8 cellular contexts compared by ENCODE assay signal in the genomic region with DNA sequence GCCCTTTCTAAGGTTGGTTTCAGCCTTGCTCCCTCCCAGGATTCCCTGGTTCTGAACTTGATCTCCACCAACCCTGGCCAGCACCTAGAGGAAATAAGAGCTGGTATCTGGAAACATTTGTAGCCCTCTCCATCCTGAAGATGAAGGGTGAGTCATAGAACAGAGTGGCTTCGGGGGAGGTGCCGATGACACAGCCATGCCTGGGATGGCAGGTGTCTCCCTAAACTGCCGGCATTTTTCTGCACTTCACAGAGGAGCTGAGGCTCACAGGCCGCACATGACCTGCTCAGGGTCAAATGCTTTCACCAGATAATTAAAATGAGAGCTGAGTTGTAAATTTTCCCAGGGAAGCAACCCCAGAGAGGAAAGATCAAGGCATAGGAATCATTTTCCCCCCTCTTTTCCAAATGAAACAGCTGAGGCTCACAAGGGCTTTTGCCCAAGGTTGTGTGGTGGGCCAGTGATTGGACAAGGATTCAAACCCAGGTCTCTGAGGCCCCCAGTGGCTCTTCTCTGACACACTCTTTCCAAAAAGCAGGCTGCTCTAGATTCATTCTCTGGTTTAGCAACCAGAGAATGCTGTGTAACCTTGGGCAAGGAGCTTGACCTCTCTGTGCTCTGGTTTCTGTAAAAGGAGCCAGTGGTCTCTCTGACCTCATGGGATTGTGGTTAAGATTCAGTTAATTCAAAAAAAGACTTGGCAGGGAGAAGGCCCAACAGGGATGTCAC. TPM values are rescaled to one million over a fixed set of nuclear protein-coding genes. Genes with fewer than 3 reads are reported as not detected.
A peak's percentile ranks its signal among the peaks of the same experiment; 100 is the strongest.
DNase-seq lines count a peak whose midpoint lies in the region; ATAC-seq and TF ChIP-seq lines count a peak whose summit lies in the region.

No MANE protein-coding gene starts in this region.

- no peaks in the 10 kb centered on the region for H3K27me3 ChIP-seq in right atrium auricular region

- H3K9me3 Mint-ChIP-seq in activated CD4-positive, alpha-beta T cell treated with anti-CD3 and anti-CD28 coated beads, Interleukin-2, amount 10 ng/mL, durations not matched to agents 7 days and 5 days = no peaks in the 10 kb centered on the region

- no peaks in the 10 kb centered on the region for H3K27me3 Mint-ChIP-seq in activated CD4-positive, alpha-beta T cell treated with anti-CD3 and anti-CD28 coated beads, Interleukin-2, amount 10 ng/mL, durations not matched to agents 7 days and 5 days

- CTCF ChIA-PET in activated CD4-positive, alpha-beta T cell treated with anti-CD3 and anti-CD28 coated beads, Interleukin-2, amount 10 ng/mL, durations not matched to agents 7 days and 5 days (lab: Charles Lee) = interaction anchor here (0.6 kb wide), 1 partner anchor 86 kb away, joined by 3 read pairs; no protein-coding TSS in a partner anchor

- TF ChIP-seq CTCF in AG09309 (IDR thresholded peaks at IDR 0.05; ENCODE audit: control insufficient read depth, insufficient read depth, low read depth, low read length, missing control alignments) = no peak
- TF ChIP-seq CTCF in right atrium auricular region (IDR thresholded peaks at IDR 0.05) = no peak

- no peak for ATAC-seq in HG03342 (IDR thresholded peaks at IDR 0.05; ENCODE audit: unreplicated experiment)

- H3K27ac Mint-ChIP-seq in activated CD4-positive, alpha-beta T cell treated with anti-CD3 and anti-CD28 coated beads, Interleukin-2, amount 10 ng/mL, durations not matched to agents 7 days and 5 days = peak overlapping the region; percentile 91

- POLR2A ChIA-PET in activated CD4-positive, alpha-beta T cell treated with anti-CD3 and anti-CD28 coated beads, Interleukin-2, amount 10 ng/mL, durations not matched to agents 7 days and 5 days (lab: Charles Lee) = no interaction called here

- DNase-seq in AG09309 (ENCODE audit: low read depth) = no peak
- peak in 43 of 76 experiments; percentile 11 to 66 (median 43) for DNase-seq in HUDEP-2 (lab: John Stamatoyannopoulos, UW; ENCODE audit: unreplicated experiment in 76 of 76)
- DNase-seq in activated CD4-positive, alpha-beta T cell treated with anti-CD3 and anti-CD28 coated beads, Interleukin-2, amount 10 ng/mL, durations not matched to agents 7 days and 5 days = no peak
- no peak for DNase-seq in right atrium auricular region (ENCODE audit: low spot score)
- DNase-seq in skeletal muscle cell (ENCODE audit: low read depth) = no peak
- DNase-seq in SKM-1 (lab: John Stamatoyannopoulos, UW; ENCODE audit: unreplicated experiment) = no peak
- DNase-seq in retina = no peak

- H3K27ac ChIP-seq in right atrium auricular region = peak overlapping the region; percentile 78 to 87

- H3K4me3 ChIP-seq in AG09309 (ENCODE audit: control insufficient read depth, low read depth, low read length) = peak overlapping the region; percentile 48; the same call in 1 of the 2 replicates
- peak overlapping the region; percentile 28 to 94 for H3K4me3 ChIP-seq in right atrium auricular region
- H3K4me3 ChIP-seq in skeletal muscle cell (ENCODE audit: low read depth, low read length) = peak overlapping the region; percentile 78

- peak overlapping the region; percentile 87 for H3K4me3 Mint-ChIP-seq in activated CD4-positive, alpha-beta T cell treated with anti-CD3 and anti-CD28 coated beads, Interleukin-2, amount 10 ng/mL, durations not matched to agents 7 days and 5 days

- H3K9me3 ChIP-seq in right atrium auricular region = no peaks in the 10 kb centered on the region

- H3K36me3 ChIP-seq in right atrium auricular region = peaks cover 4% of the 10 kb centered on the region

- H3K4me1 Mint-ChIP-seq in activated CD4-positive, alpha-beta T cell treated with anti-CD3 and anti-CD28 coated beads, Interleukin-2, amount 10 ng/mL, durations not matched to agents 7 days and 5 days = peaks cover 36% of the 10 kb centered on the region

- no peaks in the 10 kb centered on the region for H3K36me3 Mint-ChIP-seq in activated CD4-positive, alpha-beta T cell treated with anti-CD3 and anti-CD28 coated beads, Interleukin-2, amount 10 ng/mL, durations not matched to agents 7 days and 5 days (ENCODE audit: low read depth)

- H3K4me1 ChIP-seq in right atrium auricular region = peaks cover 0 to 51% of the 10 kb centered on the region in 2 donors

RNA-seq across cellular contexts. Expression of a gene that starts 1.2 kb away (rescaled TPM):
- 10 to 100 TPM; 20.6 to 22.2 TPM for total RNA-seq in activated CD4-positive, alpha-beta T cell treated with anti-CD3 and anti-CD28 coated beads, Interleukin-2, amount 10 ng/mL, durations not matched to agents 7 days and 5 days
- 10 to 100 TPM; 10.3 to 14.4 TPM for total RNA-seq in right atrium auricular region

RNA-seq across cellular contexts. Expression of a gene that starts 29.2 kb away (rescaled TPM):
- total RNA-seq in activated CD4-positive, alpha-beta T cell treated with anti-CD3 and anti-CD28 coated beads, Interleukin-2, amount 10 ng/mL, durations not matched to agents 7 days and 5 days = 10 to 100 TPM; 38.6 to 39.3 TPM
- 10 to 100 TPM; 13.7 to 14.4 TPM for total RNA-seq in right atrium auricular region

RNA-seq across cellular contexts. Expression of a gene that starts 29.3 kb away (rescaled TPM):
- total RNA-seq in activated CD4-positive, alpha-beta T cell treated with anti-CD3 and anti-CD28 coated beads, Interleukin-2, amount 10 ng/mL, durations not matched to agents 7 days and 5 days = 100 to 1,000 TPM; 128 to 144 TPM
- 10 to 100 TPM; 25.4 to 36.1 TPM for total RNA-seq in right atrium auricular region

Comparison
In these comparisons a context has a peak if more than half of its experiments do, and no peak if none do; other contexts are left out.
1. DNase-seq: peak in HUDEP-2 (43 of 76); none in AG09309 (single experiment), activated CD4-positive, alpha-beta T cell treated with anti-CD3 and anti-CD28 coated beads, Interleukin-2, amount 10 ng/mL, durations not matched to agents 7 days and 5 days (single experiment), right atrium auricular region (single experiment), skeletal muscle cell (single experiment), SKM-1 (single experiment) and retina (single experiment).
2. Peak in every context shown above with its lines, with median percentiles within 50 percentile points of each other: H3K4me3 ChIP-seq.